17 cellular contexts compared by ENCODE assay signal in the genomic region with DNA sequence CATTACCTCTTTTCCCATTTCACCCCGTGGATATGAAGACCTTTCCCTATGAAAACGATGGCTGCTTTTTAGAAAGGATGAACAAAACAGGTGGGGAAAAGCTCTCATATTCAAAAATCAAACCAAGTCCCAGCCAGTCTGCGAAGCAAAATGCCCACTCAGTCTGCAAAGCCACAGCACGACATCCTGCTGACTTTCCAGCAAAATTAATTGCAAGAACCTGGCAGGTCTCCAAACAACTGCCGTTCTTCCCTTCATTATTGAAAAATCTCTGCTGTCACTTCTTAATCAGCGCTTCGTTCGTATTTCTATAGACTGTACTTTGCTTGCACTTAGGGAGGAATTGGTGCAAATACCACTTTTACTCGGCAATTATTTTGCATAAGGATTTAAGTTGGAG.
DNase-seq lines count a peak whose midpoint lies in the region; ATAC-seq and TF ChIP-seq lines count a peak whose summit lies in the region.
"Had no signal": no experiment of that assay in that cellular context is flagged by ENCODE, and none has a peak within 500 bp of the region (broad histone marks: within the 10 kb centered on the region; RNA-seq: fewer than 3 reads in every experiment).

No MANE protein-coding gene starts in this region.

- H3K27me3 Mint-ChIP-seq in activated T-helper 2 cell treated with anti-CD3 and anti-CD28 coated beads, Interferon-gamma antibody, Interleukin-2, Interleukin-4, amounts not matched to agents 10 μg/mL and 5 μg/mL and 100 μg/mL, durations not matched to agents 14 hours and 24 hours and 36 hours (ENCODE audit: low read depth) = no peaks in the 10 kb centered on the region
- H3K27me3 Mint-ChIP-seq: IgD-negative memory B cell, T-cell had no signal

- no peaks in the 10 kb centered on the region for H3K4me1 Mint-ChIP-seq in activated T-helper 2 cell treated with anti-CD3 and anti-CD28 coated beads, Interferon-gamma antibody, Interleukin-2, Interleukin-4, amounts not matched to agents 10 μg/mL and 5 μg/mL and 100 μg/mL, durations not matched to agents 14 hours and 24 hours and 36 hours (ENCODE audit: low read depth)
- H3K4me1 Mint-ChIP-seq: CD14-positive monocyte, IgD-negative memory B cell, T-cell had no signal

- peaks cover 6% of the 10 kb centered on the region; the same call in 1 of the 2 replicates for H3K4me1 ChIP-seq in BE2C
- H3K4me1 ChIP-seq in endocrine pancreas (ENCODE audit: control insufficient read depth, insufficient read depth, low read length) = no peaks in the 10 kb centered on the region
- H3K4me1 ChIP-seq: HAP-1 had no signal

- H3K9me3 ChIP-seq in BE2C (no peaks in the 10 kb centered on the region), endocrine pancreas (ENCODE audit: control insufficient read depth, low read length) (no peaks in the 10 kb centered on the region)

- no peak for TF ChIP-seq CTCF in BE2C (IDR thresholded peaks at IDR 0.05; ENCODE audit: low read depth, low read length)

- intact Hi-C loops in activated T-helper 2 cell treated with anti-CD3 and anti-CD28 coated beads, Interferon-gamma antibody, Interleukin-2, Interleukin-4, amounts not matched to agents 10 μg/mL and 5 μg/mL and 100 μg/mL, durations not matched to agents 14 hours and 24 hours and 36 hours (cut with micrococcal nuclease) = no loop called here

- DNase-seq in BE2C = peak; percentile 58
- peak; percentile 12 for DNase-seq in NCI-H1105 (lab: John Stamatoyannopoulos, UW)
- DNase-seq in NCI-H82 (lab: John Stamatoyannopoulos, UW) = peak; percentile 59
- no peak for DNase-seq in cerebellum (ENCODE audit: low spot score)
- DNase-seq in activated T-helper 2 cell treated with anti-CD3 and anti-CD28 coated beads, Interferon-gamma antibody, Interleukin-2, Interleukin-4, amounts not matched to agents 10 μg/mL and 5 μg/mL and 100 μg/mL, durations not matched to agents 14 hours and 24 hours and 36 hours (ENCODE audit: low spot score) = no peak
- no peak for DNase-seq in NOMO-1 treated with DMSO at 0.1 percent for 48 hours (lab: John Stamatoyannopoulos, UW; ENCODE audit: unreplicated experiment)
- DNase-seq: Kasumi-1, NCI-H1436, NCI-H2081 treated with DMSO at 0.1 percent for 48 hours, NCI-H510A treated with DMSO at 0.1 percent for 48 hours, T-cell had no signal

- no peak for ATAC-seq in HG03280 (IDR thresholded peaks at IDR 0.05; ENCODE audit: unreplicated experiment)
- ATAC-seq: Panc1, T-cell had no signal

- H3K9me3 Mint-ChIP-seq in activated T-helper 2 cell treated with anti-CD3 and anti-CD28 coated beads, Interferon-gamma antibody, Interleukin-2, Interleukin-4, amounts not matched to agents 10 μg/mL and 5 μg/mL and 100 μg/mL, durations not matched to agents 14 hours and 24 hours and 36 hours = peaks cover 52% of the 10 kb centered on the region

- no peak overlapping the region for H3K4me3 Mint-ChIP-seq in activated T-helper 2 cell treated with anti-CD3 and anti-CD28 coated beads, Interferon-gamma antibody, Interleukin-2, Interleukin-4, amounts not matched to agents 10 μg/mL and 5 μg/mL and 100 μg/mL, durations not matched to agents 14 hours and 24 hours and 36 hours (ENCODE audit: low read depth)
- H3K4me3 Mint-ChIP-seq: CD14-positive monocyte, IgD-negative memory B cell, T-cell had no signal

- H3K4me3 ChIP-seq in BE2C (ENCODE audit: low read depth, low read length) (peak overlapping the region; percentile 48), endocrine pancreas (ENCODE audit: control insufficient read depth, insufficient read depth, low read length) (peak overlapping the region; percentile 59)
- H3K4me3 ChIP-seq: HAP-1 had no signal

- no peaks in the 10 kb centered on the region for H3K36me3 Mint-ChIP-seq in activated T-helper 2 cell treated with anti-CD3 and anti-CD28 coated beads, Interferon-gamma antibody, Interleukin-2, Interleukin-4, amounts not matched to agents 10 μg/mL and 5 μg/mL and 100 μg/mL, durations not matched to agents 14 hours and 24 hours and 36 hours (ENCODE audit: low read depth)
- H3K36me3 Mint-ChIP-seq: CD14-positive monocyte, IgD-negative memory B cell, T-cell had no signal

- no peak overlapping the region for H3K27ac Mint-ChIP-seq in activated T-helper 2 cell treated with anti-CD3 and anti-CD28 coated beads, Interferon-gamma antibody, Interleukin-2, Interleukin-4, amounts not matched to agents 10 μg/mL and 5 μg/mL and 100 μg/mL, durations not matched to agents 14 hours and 24 hours and 36 hours
- H3K27ac Mint-ChIP-seq: CD14-positive monocyte, IgD-negative memory B cell, T-cell had no signal

- H3K27me3 ChIP-seq in BE2C = no peaks in the 10 kb centered on the region
- no peaks in the 10 kb centered on the region for H3K27me3 ChIP-seq in endocrine pancreas (ENCODE audit: control insufficient read depth, insufficient read depth, low read length)

- no peaks in the 10 kb centered on the region for H3K36me3 ChIP-seq in BE2C
- H3K36me3 ChIP-seq in endocrine pancreas (ENCODE audit: control insufficient read depth, insufficient read depth, low read length) = no peaks in the 10 kb centered on the region
- H3K36me3 ChIP-seq: HAP-1 had no signal

- H3K9ac ChIP-seq in endocrine pancreas (ENCODE audit: control insufficient read depth, insufficient read depth, low read length) = no peak overlapping the region

Comparison
In these comparisons a context has a peak if more than half of its experiments do, and no peak if none do; other contexts are left out.
1. DNase-seq: peak in BE2C (single experiment), NCI-H1105 (single experiment) and NCI-H82 (single experiment); none in cerebellum (single experiment), activated T-helper 2 cell treated with anti-CD3 and anti-CD28 coated beads, Interferon-gamma antibody, Interleukin-2, Interleukin-4, amounts not matched to agents 10 μg/mL and 5 μg/mL and 100 μg/mL, durations not matched to agents 14 hours and 24 hours and 36 hours (single experiment) and NOMO-1 treated with DMSO at 0.1 percent for 48 hours (single experiment).